1 cellular context compared by ENCODE assay signal in genomic region chr17:81550830-81551457, GRCh38.
TF ChIP-seq lines count a peak whose summit lies in the region.

No MANE protein-coding gene starts in this region.

TF ChIP-seq in neural cell, 6 proteins besides CTCF, POLR2A, EP300 and RAD21 (continued from another document):
- TF ChIP-seq EZH2 (IDR thresholded peaks at IDR 0.05; ENCODE audit: borderline replicate concordance, insufficient read depth, low read length, poor library complexity, severe bottlenecking) = no peak
